ENCODE assay signal across 8 cellular contexts in genomic region chr6:46490425-46491200, GRCh38. TPM values are rescaled to one million over a fixed set of nuclear protein-coding genes. Genes with fewer than 3 reads are reported as not detected.
DNase-seq lines count a peak whose midpoint lies in the region; ATAC-seq, FAIRE-seq and TF ChIP-seq lines count a peak whose summit lies in the region.

No MANE protein-coding gene starts in this region.

- no peaks in the 10 kb centered on the region for H4K20me1 ChIP-seq in OCI-LY3 (ENCODE audit: insufficient read depth, low read length)
- H4K20me1 ChIP-seq in endothelial cell of umbilical vein (replicated peaks; ENCODE audit: control insufficient read depth, extremely low read depth, insufficient read depth, low read length): no peaks in the 10 kb centered on the region

- intact Hi-C loops in activated CD4-positive, alpha-beta T cell treated with anti-CD3 and anti-CD28 coated beads for 36 hours (cut with DNase I, micrococcal nuclease): loop anchor here in 1 of 2 experiments (5.0 to 10.0 kb wide), 2 partner anchors 268 to 396 kb away; no protein-coding TSS in a partner anchor
- intact Hi-C loops in endothelial cell of umbilical vein (cut with micrococcal nuclease): loop anchor here (1.0 to 5.0 kb wide), 3 partner anchors 71 to 557 kb away; no protein-coding TSS in a partner anchor

- no peak for FAIRE-seq in endothelial cell of umbilical vein (lab: Jason Lieb, UNC)

- peaks cover 3% of the 10 kb centered on the region for H3K4me1 Mint-ChIP-seq in activated CD4-positive, alpha-beta T cell treated with anti-CD3 and anti-CD28 coated beads for 36 hours

- no peaks in the 10 kb centered on the region for H3K36me3 Mint-ChIP-seq in activated CD4-positive, alpha-beta T cell treated with anti-CD3 and anti-CD28 coated beads for 36 hours (ENCODE audit: low read depth)

- peak; percentile 42; the same call in 1 of the 2 replicates for TF ChIP-seq CTCF in OCI-LY3 (IDR thresholded peaks at IDR 0.05; ENCODE audit: low read depth, low read length)
- TF ChIP-seq CTCF in endothelial cell of umbilical vein (IDR thresholded peaks at IDR 0.05; ENCODE audit: extremely low read depth in 1 of 2, insufficient read depth in 1 of 2, low read depth in 1 of 2, low read length in 2 of 2): peak in 1 of 2 donors; percentile 45

- POLR2A ChIA-PET in activated CD4-positive, alpha-beta T cell treated with anti-CD3 and anti-CD28 coated beads for 36 hours (lab: Charles Lee): no interaction called here
- POLR2A ChIA-PET in endothelial cell of umbilical vein (lab: Charles Lee): no interaction called here

- TF ChIP-seq POLR2A in endothelial cell of umbilical vein (IDR thresholded peaks at IDR 0.05; ENCODE audit: low read depth, low read length): no peak

- peak overlapping the region; percentile 87 for H3K4me2 ChIP-seq in OCI-LY3 (ENCODE audit: low read length)
- H3K4me2 ChIP-seq in endothelial cell of umbilical vein (ENCODE audit: insufficient read depth, low read length): peak overlapping the region; percentile 81

- H3K27ac ChIP-seq in OCI-LY3 (ENCODE audit: low read length) (no peak overlapping the region), endothelial cell of umbilical vein (ENCODE audit: insufficient read depth, low read depth, low read length) (no peak overlapping the region), mucosa of rectum (ENCODE audit: low read depth in 2 of 2, low read length in 2 of 2) (peak overlapping the region; percentile 44 to 75)

- H3K9me3 ChIP-seq in OCI-LY3 (ENCODE audit: insufficient read depth, low read length): no peaks in the 10 kb centered on the region
- H3K9me3 ChIP-seq in endothelial cell of umbilical vein (replicated peaks; ENCODE audit: control insufficient read depth, insufficient read depth, low read length): no peaks in the 10 kb centered on the region
- no peaks in the 10 kb centered on the region for H3K9me3 ChIP-seq in mucosa of rectum (ENCODE audit: control insufficient read depth in 2 of 2, low read length in 2 of 2)

- H3K4me3 ChIP-seq in OCI-LY3 (ENCODE audit: low read length): peak overlapping the region; percentile 82
- peak overlapping the region; percentile 14 to 42 (median 40) for H3K4me3 ChIP-seq in endothelial cell of umbilical vein (replicated peaks in 1 of 3; ENCODE audit: insufficient read depth in 1 of 3, low read depth in 1 of 3, low read length in 3 of 3)
- peak overlapping the region; percentile 73 to 75 for H3K4me3 ChIP-seq in mucosa of rectum (ENCODE audit: low read length in 2 of 2)

- H2AFZ ChIP-seq in OCI-LY3 (ENCODE audit: low read depth, low read length) (0 out of 2 replicates have a peak overlapping the region, but pooled peaks have one; percentile 71), endothelial cell of umbilical vein (ENCODE audit: low read depth, low read length) (peak overlapping the region; percentile 41)

- H3K27me3 Mint-ChIP-seq in activated CD4-positive, alpha-beta T cell treated with anti-CD3 and anti-CD28 coated beads for 36 hours: peaks cover 57% of the 10 kb centered on the region

- no peaks in the 10 kb centered on the region for H3K9me1 ChIP-seq in endothelial cell of umbilical vein (replicated peaks; ENCODE audit: control insufficient read depth, extremely low read depth, insufficient read depth, low read length)

- no peak overlapping the region; the same call in 1 of the 2 replicates for H3K9ac ChIP-seq in OCI-LY3 (ENCODE audit: low read length)
- H3K9ac ChIP-seq in endothelial cell of umbilical vein (replicated peaks; ENCODE audit: extremely low read depth, insufficient read depth, low read length): no peak overlapping the region
- peak overlapping the region in 1 of 2 donors; percentile 68 for H3K9ac ChIP-seq in mucosa of rectum (ENCODE audit: low read depth in 1 of 2, low read length in 2 of 2)

- no peak overlapping the region for H3K27ac Mint-ChIP-seq in activated CD4-positive, alpha-beta T cell treated with anti-CD3 and anti-CD28 coated beads for 36 hours

- no peak for ATAC-seq in activated CD4-positive, alpha-beta T cell treated with anti-CD3 and anti-CD28 coated beads for 36 hours
- ATAC-seq in HG03469 (IDR thresholded peaks at IDR 0.05; ENCODE audit: unreplicated experiment) (no peak), GM21447 (IDR thresholded peaks at IDR 0.05; ENCODE audit: unreplicated experiment) (no peak)

- H3K4me1 ChIP-seq in OCI-LY3 (ENCODE audit: low read length) (peaks cover 5% of the 10 kb centered on the region; the same call in 1 of the 2 replicates), endothelial cell of umbilical vein (ENCODE audit: control insufficient read depth, extremely low read depth, insufficient read depth, low read length) (peaks cover 8% of the 10 kb centered on the region), mucosa of rectum (ENCODE audit: control insufficient read depth in 2 of 2, insufficient read depth in 2 of 2, low read length in 2 of 2) (peaks cover 0 to 4% of the 10 kb centered on the region in 2 donors)

- H3K27me3 ChIP-seq in OCI-LY3 (ENCODE audit: low read depth, low read length) (peaks cover 86% of the 10 kb centered on the region), endothelial cell of umbilical vein (ENCODE audit: control insufficient read depth in 2 of 2, insufficient read depth in 2 of 2, low read length in 2 of 2) (peaks cover 29 to 50% of the 10 kb centered on the region in 2 experiments), mucosa of rectum (ENCODE audit: control insufficient read depth in 2 of 2, insufficient read depth in 2 of 2, low read length in 2 of 2) (peaks cover 16 to 22% of the 10 kb centered on the region in 2 donors)

- peak overlapping the region; percentile 24 for H3K4me3 Mint-ChIP-seq in activated CD4-positive, alpha-beta T cell treated with anti-CD3 and anti-CD28 coated beads for 36 hours

- DNase-seq in activated CD4-positive, alpha-beta T cell treated with anti-CD3 and anti-CD28 coated beads for 36 hours: no peak
- DNase-seq in activated CD4-positive, alpha-beta T cell treated with anti-CD3 and anti-CD28 coated beads for 48 hours: no peak
- no peak for DNase-seq in endothelial cell of umbilical vein (ENCODE audit: low read depth, low spot score)
- DNase-seq in activated CD4-positive, CD25-positive, alpha-beta regulatory T cell treated with anti-CD3 and anti-CD28 coated beads, Interleukin-2, amount 50 U/mL, for 72 hours: no peak

- BruUV-seq in endothelial cell of umbilical vein (replicated peaks; lab: Mats Ljungman, UMichigan): no TSS peak

- H3K36me3 ChIP-seq in OCI-LY3 (replicated peaks; ENCODE audit: low read depth, low read length): no peaks in the 10 kb centered on the region
- H3K36me3 ChIP-seq in endothelial cell of umbilical vein (ENCODE audit: control insufficient read depth in 2 of 2, extremely low read depth in 1 of 2, insufficient read depth in 2 of 2, low read length in 2 of 2): no peaks in the 10 kb centered on the region
- H3K36me3 ChIP-seq in mucosa of rectum (ENCODE audit: control insufficient read depth in 2 of 2, insufficient read depth in 2 of 2, low read length in 2 of 2): no peaks in the 10 kb centered on the region

- H3K9me3 Mint-ChIP-seq in activated CD4-positive, alpha-beta T cell treated with anti-CD3 and anti-CD28 coated beads for 36 hours (ENCODE audit: low read depth): no peaks in the 10 kb centered on the region

- dilution Hi-C loops in endothelial cell of umbilical vein (cut with MboI; ENCODE audit: extremely low pct_ligation_motif_present, low sequenced_read_pairs): no loop called here

- H3K79me2 ChIP-seq in OCI-LY3 (ENCODE audit: low read length) (no peaks in the 10 kb centered on the region), endothelial cell of umbilical vein (ENCODE audit: control insufficient read depth, insufficient read depth, low read length) (no peaks in the 10 kb centered on the region)

- CTCF ChIA-PET in activated CD4-positive, alpha-beta T cell treated with anti-CD3 and anti-CD28 coated beads for 36 hours (lab: Charles Lee): no interaction called here
- CTCF ChIA-PET in endothelial cell of umbilical vein (lab: Charles Lee): interaction anchor here (1.1 to 1.3 kb wide), 3 partner anchors 15 to 71 kb away, joined by 4 to 5 read pairs (median 4); no protein-coding TSS in a partner anchor

TF ChIP-seq in endothelial cell of umbilical vein, 7 proteins besides CTCF, POLR2A, EP300 and RAD21:
- no peak for TF ChIP-seq POLR2AphosphoS5 (IDR thresholded peaks at IDR 0.05; ENCODE audit: insufficient read depth, low read depth, low read length)
- peak; percentile 26 for TF ChIP-seq EZH2 (IDR thresholded peaks at IDR 0.05; ENCODE audit: borderline replicate concordance, low read depth, low read length, severe bottlenecking)

RNA-seq across cellular contexts. Expression of gene RCAN2, which starts 0.6 kb away (rescaled TPM):
- under 1 TPM; 0.57 to 0.91 TPM for total RNA-seq in activated CD4-positive, alpha-beta T cell treated with anti-CD3 and anti-CD28 coated beads for 36 hours
- total RNA-seq in endothelial cell of umbilical vein: 0.33 and 0.46 TPM in 2 replicates
- polyA plus RNA-seq in endothelial cell of umbilical vein: 0.07 and 0.13 TPM in 2 replicates
- polyA plus RNA-seq in endothelial cell of umbilical vein (2011; cell fraction: cytosol; rRNA removed): 0.06 TPM in 2 replicates
- 0.05 TPM in 1 of 2 replicates, not detected in the other for polyA plus RNA-seq in endothelial cell of umbilical vein (2011; cell fraction: nucleus; rRNA removed)
- polyA plus RNA-seq in endothelial cell of umbilical vein (2012): 0.08 TPM in 2 replicates
- 0.12 TPM in 1 of 2 replicates, not detected in the other for polyA minus RNA-seq in endothelial cell of umbilical vein
- polyA minus RNA-seq in endothelial cell of umbilical vein (2011; cell fraction: cytosol; rRNA and poly(A)+ RNA removed): not detected
- 0.14 TPM in 1 of 2 replicates, not detected in the other for polyA minus RNA-seq in endothelial cell of umbilical vein (2011; cell fraction: nucleus; rRNA and poly(A)+ RNA removed)

Comparison
In these comparisons a context has a peak if more than half of its experiments do, and no peak if none do; other contexts are left out.
1. H3K27ac ChIP-seq: peak in mucosa of rectum (2 of 2); none in OCI-LY3 (single experiment) and endothelial cell of umbilical vein (single experiment).
2. Peak in every context shown above with its lines, with median percentiles within 50 percentile points of each other: H3K4me3 ChIP-seq.